ENCODE assay signal across 8 cellular contexts in genomic region chr11:47185305-47186075, GRCh38. TPM values are rescaled to one million over a fixed set of nuclear protein-coding genes. Genes with fewer than 3 reads are reported as not detected.
A peak's percentile ranks its signal among the peaks of the same experiment; 100 is the strongest.
DNase-seq lines count a peak whose midpoint lies in the region; ATAC-seq lines count a peak whose summit lies in the region.

No MANE protein-coding gene starts in this region.

- H3K27ac Mint-ChIP-seq in central memory CD8-positive, alpha-beta T cell (ENCODE audit: low read depth), result no peak overlapping the region

- H3K4me1 Mint-ChIP-seq in central memory CD8-positive, alpha-beta T cell, result no peaks in the 10 kb centered on the region

- DNase-seq in NCI-H748 (lab: John Stamatoyannopoulos, UW; ENCODE audit: unreplicated experiment) (peak; percentile 42), NCI-H748 treated with DMSO at 0.1 percent for 48 hours (lab: John Stamatoyannopoulos, UW) (no peak), NCI-H69 (lab: John Stamatoyannopoulos, UW) (peak; percentile 53), left colon (peak; percentile 42 to 62), cerebellar nuclear complex (lab: John Stamatoyannopoulos, UW) (no peak)
- DNase-seq in central memory CD8-positive, alpha-beta T cell (ENCODE audit: low spot score in 2 of 2), result no peak

- intact Hi-C loops in left colon (cut with DNase I, micrococcal nuclease), result no loop called here

- no peak overlapping the region for H3K27ac ChIP-seq in subcutaneous abdominal adipose tissue (ENCODE audit: low read depth, low read length)

- peaks cover 2 to 40% (median 30%) of the 10 kb centered on the region in 5 donors for H3K4me1 ChIP-seq in subcutaneous abdominal adipose tissue (ENCODE audit: control insufficient read depth in 5 of 5, insufficient read depth in 5 of 5, low read length in 5 of 5)

- no peak for ATAC-seq in central memory CD8-positive, alpha-beta T cell (replicated peaks; ENCODE audit: extremely low read depth, poor library complexity, severe bottlenecking)
- ATAC-seq in left colon (peak; percentile 27), HG03565 (IDR thresholded peaks at IDR 0.05; ENCODE audit: unreplicated experiment) (no peak)

- peaks cover 27% of the 10 kb centered on the region for H3K27me3 Mint-ChIP-seq in central memory CD8-positive, alpha-beta T cell

- peak overlapping the region; percentile 53 to 69 (median 60) for H3K4me3 ChIP-seq in subcutaneous abdominal adipose tissue (ENCODE audit: low read depth in 1 of 5, low read length in 5 of 5)

- peaks cover 0 to 2% (median 0%) of the 10 kb centered on the region in 5 donors for H3K36me3 ChIP-seq in subcutaneous abdominal adipose tissue (ENCODE audit: control insufficient read depth in 5 of 5, insufficient read depth in 5 of 5, low read length in 5 of 5)

- no peaks in the 10 kb centered on the region for H3K9me3 ChIP-seq in subcutaneous abdominal adipose tissue (ENCODE audit: control insufficient read depth in 5 of 5, low read length in 5 of 5)

- peak overlapping the region; percentile 5 for H3K4me3 Mint-ChIP-seq in central memory CD8-positive, alpha-beta T cell

- peaks cover 0 to 6% (median 6%) of the 10 kb centered on the region in 5 donors for H3K27me3 ChIP-seq in subcutaneous abdominal adipose tissue (ENCODE audit: control insufficient read depth in 5 of 5, insufficient read depth in 4 of 5, low read length in 5 of 5)

- H3K36me3 Mint-ChIP-seq in central memory CD8-positive, alpha-beta T cell (ENCODE audit: insufficient read depth), result no peaks in the 10 kb centered on the region

- H3K9me3 Mint-ChIP-seq in central memory CD8-positive, alpha-beta T cell, result no peaks in the 10 kb centered on the region

- peak overlapping the region in 3 of 5 donors; percentile 53 to 73 (median 68) for H3K9ac ChIP-seq in subcutaneous abdominal adipose tissue (ENCODE audit: low read length in 5 of 5)

RNA-seq across cellular contexts. Expression of gene PACSIN3, which starts 0.7 kb away (rescaled TPM):
- total RNA-seq in left colon, result 1 to 10 TPM; 2.2 to 7.1 TPM

RNA-seq across cellular contexts. Expression of gene ARFGAP2, which starts 8.8 kb away (rescaled TPM):
- 10 to 100 TPM; 81.5 to 85.4 TPM for total RNA-seq in left colon

RNA-seq across cellular contexts. Expression of gene DDB2, which starts 29.3 kb away (rescaled TPM):
- 10 to 100 TPM; 24.7 to 37.7 TPM for total RNA-seq in left colon

Comparison
In these comparisons a context has a peak if more than half of its experiments do, and no peak if none do; other contexts are left out.
1. DNase-seq: peak in NCI-H748 (single experiment), NCI-H69 (single experiment) and left colon (2 of 2); none in NCI-H748 treated with DMSO at 0.1 percent for 48 hours (single experiment), central memory CD8-positive, alpha-beta T cell (0 of 2) and cerebellar nuclear complex (0 of 2).